In genomic region chr1:86194491-86195034, GRCh38 we compare ENCODE assay signal across 15 cellular contexts. TPM values are rescaled to one million over a fixed set of nuclear protein-coding genes. Genes with fewer than 3 reads are reported as not detected.
DNase-seq lines count a peak whose midpoint lies in the region; ATAC-seq, FAIRE-seq and TF ChIP-seq lines count a peak whose summit lies in the region.
"Had no signal": no experiment of that assay in that cellular context is flagged by ENCODE, and none has a peak within 500 bp of the region (broad histone marks: within the 10 kb centered on the region; RNA-seq: fewer than 3 reads in every experiment).

No MANE protein-coding gene starts in this region.

- peaks cover 11% of the 10 kb centered on the region for H3K4me1 Mint-ChIP-seq in neural progenitor cell
- H3K4me1 Mint-ChIP-seq: CD14-positive monocyte, IgD-negative memory B cell had no signal

- intact Hi-C loops in breast epithelium (cut with DNase I; ENCODE audit: low total_unique reads), result no loop called here

- no peaks in the 10 kb centered on the region for H3K9me3 Mint-ChIP-seq in neural progenitor cell

- H3K36me3 ChIP-seq in adipocyte (ENCODE audit: control insufficient read depth, insufficient read depth, low read length, severe bottlenecking) (no peaks in the 10 kb centered on the region), neural progenitor cell (no peaks in the 10 kb centered on the region), breast epithelium (no peaks in the 10 kb centered on the region)

- no peak for TF ChIP-seq POLR2A in breast epithelium (IDR thresholded peaks at IDR 0.05)

- ATAC-seq in GM21576 (IDR thresholded peaks at IDR 0.05; ENCODE audit: unreplicated experiment) (no peak), GM18520 (IDR thresholded peaks at IDR 0.05; ENCODE audit: unreplicated experiment) (no peak)

- no peak overlapping the region for H3K4me3 ChIP-seq in adipocyte (ENCODE audit: low read length)
- H3K4me3 ChIP-seq in neural progenitor cell, result no peak overlapping the region
- H3K4me3 ChIP-seq in breast epithelium, result no peak overlapping the region

- H3K4me3 Mint-ChIP-seq in neural progenitor cell, result no peak overlapping the region
- H3K4me3 Mint-ChIP-seq: CD14-positive monocyte, IgD-negative memory B cell had no signal

- H3F3A ChIP-seq in neural progenitor cell (ENCODE audit: low read depth), result peaks cover 9% of the 10 kb centered on the region

- no peak overlapping the region for H3K27ac ChIP-seq in neural progenitor cell
- H3K27ac ChIP-seq in breast epithelium, result no peak overlapping the region

- no peak overlapping the region for H3K27ac Mint-ChIP-seq in neural progenitor cell
- H3K27ac Mint-ChIP-seq: CD14-positive monocyte, IgD-negative memory B cell had no signal

- TF ChIP-seq CTCF in neural progenitor cell (IDR thresholded peaks at IDR 0.05), result no peak
- TF ChIP-seq CTCF in breast epithelium (IDR thresholded peaks at IDR 0.05), result no peak

- no peaks in the 10 kb centered on the region for H3K9me3 ChIP-seq in adipocyte (ENCODE audit: control insufficient read depth, low read length)
- H3K9me3 ChIP-seq in neural progenitor cell (ENCODE audit: low read depth), result no peaks in the 10 kb centered on the region
- no peaks in the 10 kb centered on the region for H3K9me3 ChIP-seq in breast epithelium

- H3K27me3 Mint-ChIP-seq in neural progenitor cell (ENCODE audit: insufficient read depth, low read depth), result no peaks in the 10 kb centered on the region

- DNase-seq in COLO829 (ENCODE audit: low spot score) (peak; percentile 45), adipocyte (ENCODE audit: low read depth) (peak; percentile 10), neural progenitor cell (ENCODE audit: low spot score) (no peak), breast epithelium (ENCODE audit: low spot score in 2 of 2) (no peak)
- DNase-seq in activated CD4-positive, alpha-beta T cell treated with anti-CD3 and anti-CD28 coated beads, Interleukin-2, amount 50 U/mL, for 4 hours, result no peak
- DNase-seq: 8988T, DMS53, HCEC 1CT, MV-4-11, NCI-H2029 treated with DMSO at 0.1 percent for 48 hours had no signal

- H3K27me3 ChIP-seq in adipocyte (replicated peaks; ENCODE audit: control insufficient read depth, insufficient read depth, low read length) (no peaks in the 10 kb centered on the region), neural progenitor cell (no peaks in the 10 kb centered on the region), breast epithelium (no peaks in the 10 kb centered on the region)

- H2AFZ ChIP-seq in neural progenitor cell (replicated peaks), result no peak overlapping the region

- no peaks in the 10 kb centered on the region for H3K79me2 ChIP-seq in neural progenitor cell (ENCODE audit: low read depth)

- H3K36me3 Mint-ChIP-seq in neural progenitor cell, result no peaks in the 10 kb centered on the region
- H3K36me3 Mint-ChIP-seq: CD14-positive monocyte, IgD-negative memory B cell had no signal

- no peaks in the 10 kb centered on the region for H4K20me1 ChIP-seq in neural progenitor cell (ENCODE audit: low read depth)

- H3K4me1 ChIP-seq in adipocyte (ENCODE audit: control insufficient read depth, insufficient read depth, low read length) (peaks cover 6% of the 10 kb centered on the region), neural progenitor cell (peaks cover 30% of the 10 kb centered on the region), breast epithelium (no peaks in the 10 kb centered on the region)

- H3K9ac ChIP-seq in adipocyte (ENCODE audit: low read length), result no peak overlapping the region
- no peak overlapping the region for H3K9ac ChIP-seq in neural progenitor cell

- peak overlapping the region; percentile 23 for H3K4me2 ChIP-seq in neural progenitor cell

- peak; percentile 70 for FAIRE-seq in endometrium (lab: Jason Lieb, UNC)

RNA-seq across cellular contexts. Expression of gene COL24A1, which starts 38.0 kb away (rescaled TPM):
- total RNA-seq in neural progenitor cell (ENCODE audit: low replicate concordance) (not detected in 2 replicates), breast epithelium (1 to 10 TPM in 1 of 3 donors, under 1 TPM in 2; 0.33 to 1.3 (median 0.48) TPM)

Comparison
In these comparisons a context has a peak if more than half of its experiments do, and no peak if none do; other contexts are left out.
1. DNase-seq: peak in COLO829 (single experiment) and adipocyte (single experiment); none in neural progenitor cell (single experiment), breast epithelium (0 of 2) and activated CD4-positive, alpha-beta T cell treated with anti-CD3 and anti-CD28 coated beads, Interleukin-2, amount 50 U/mL, for 4 hours (0 of 2).